Comparison of ENCODE assay signal across 20 cellular contexts in the genomic region with DNA sequence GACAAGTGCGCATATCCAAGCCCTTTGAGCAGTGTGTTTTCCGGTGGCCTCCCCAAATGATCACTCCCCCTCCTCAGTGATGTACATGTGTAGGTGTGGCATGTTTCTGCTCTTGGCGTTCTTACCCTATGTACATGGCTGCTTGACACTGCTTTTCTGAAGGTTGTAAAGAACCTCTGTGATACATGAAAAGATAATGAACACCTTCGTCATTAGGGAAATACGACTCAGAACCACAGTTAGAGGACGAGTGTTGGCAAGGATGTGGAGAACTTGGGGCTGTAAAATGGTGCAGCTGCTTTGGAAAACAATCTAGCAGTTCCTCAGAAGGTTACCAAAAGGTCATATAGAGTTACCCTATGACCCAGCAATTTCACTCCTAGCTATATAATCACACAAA. TPM values are rescaled to one million over a fixed set of nuclear protein-coding genes. Genes with fewer than 3 reads are reported as not detected.
DNase-seq lines count a peak whose midpoint lies in the region; ATAC-seq and TF ChIP-seq lines count a peak whose summit lies in the region.
"Had no signal": no experiment of that assay in that cellular context is flagged by ENCODE, and none has a peak within 500 bp of the region (broad histone marks: within the 10 kb centered on the region; RNA-seq: fewer than 3 reads in every experiment).

No MANE protein-coding gene starts in this region.

- DNase-seq in activated T-cell treated with anti-CD3 and anti-CD28 coated beads, Interleukin-2, amount 50 U/mL, for 24 hours = no peak
- no peak for DNase-seq in activated T-cell treated with anti-CD3 and anti-CD28 coated beads, Interleukin-2, amount 50 U/mL, for 72 hours
- DNase-seq in Panc1 (ENCODE audit: low read depth, low spot score) (no peak), fibroblast of the aortic adventitia (ENCODE audit: low read depth) (peak; percentile 41), osteocyte (ENCODE audit: extremely low spot score, unreplicated experiment) (no peak), NCI-H526 (lab: John Stamatoyannopoulos, UW) (no peak)
- DNase-seq: COR-L47, DMS 273 treated with DMSO at 0.1 percent for 48 hours, DND-41, HCEC 1CT, NCI-H1105 treated with DMSO at 0.1 percent for 48 hours, NCI-H187, NCI-H2107, NCI-H510A treated with DMSO at 0.1 percent for 48 hours, NCI-H82, RPMI8226, SHP77 treated with DMSO at 0.1 percent for 48 hours had no signal

- peaks cover 96% of the 10 kb centered on the region for H3K36me3 Mint-ChIP-seq in activated T-cell treated with anti-CD3 and anti-CD28 coated beads, Interleukin-2, amount 50 U/mL, for 24 hours (ENCODE audit: low read depth)
- H3K36me3 Mint-ChIP-seq in activated T-cell treated with anti-CD3 and anti-CD28 coated beads, Interleukin-2, amount 50 U/mL, for 72 hours (ENCODE audit: insufficient read depth in 2 of 2) = peaks cover 10 to 28% of the 10 kb centered on the region in 2 donors
- peaks cover 55% of the 10 kb centered on the region for H3K36me3 Mint-ChIP-seq in osteocyte (ENCODE audit: unreplicated experiment)

- H3K9me3 ChIP-seq in Panc1 (ENCODE audit: control insufficient read depth, insufficient read depth, low read depth, low read length) = no peaks in the 10 kb centered on the region

- no peaks in the 10 kb centered on the region for H3K27me3 ChIP-seq in Panc1 (ENCODE audit: control insufficient read depth, insufficient read depth, low read length)

- POLR2A ChIA-PET in Panc1 (lab: Charles Lee) = no interaction called here

- no peaks in the 10 kb centered on the region for H3K4me1 Mint-ChIP-seq in activated T-cell treated with anti-CD3 and anti-CD28 coated beads, Interleukin-2, amount 50 U/mL, for 24 hours (ENCODE audit: low read depth)
- H3K4me1 Mint-ChIP-seq in activated T-cell treated with anti-CD3 and anti-CD28 coated beads, Interleukin-2, amount 50 U/mL, for 72 hours (ENCODE audit: low read depth) = no peaks in the 10 kb centered on the region
- no peaks in the 10 kb centered on the region for H3K4me1 Mint-ChIP-seq in osteocyte (ENCODE audit: unreplicated experiment)
- H3K4me1 Mint-ChIP-seq: B cell had no signal

- in situ Hi-C loops in Panc1 (cut with HindIII; ENCODE audit: low pct_unique_long_range_greater_than_20kb, low sequenced_read_pairs) = no loop called here

- TF ChIP-seq CTCF in Panc1 (IDR thresholded peaks at IDR 0.05) (no peak), fibroblast of the aortic adventitia (IDR thresholded peaks at IDR 0.05; ENCODE audit: insufficient read depth, low read length) (no peak), osteocyte (IDR thresholded peaks at IDR 0.05) (no peak)

- peaks cover 17% of the 10 kb centered on the region for H3K36me3 ChIP-seq in Panc1 (ENCODE audit: control insufficient read depth, insufficient read depth, low read length)

- no peaks in the 10 kb centered on the region for H3K9me3 Mint-ChIP-seq in activated T-cell treated with anti-CD3 and anti-CD28 coated beads, Interleukin-2, amount 50 U/mL, for 24 hours
- no peaks in the 10 kb centered on the region for H3K9me3 Mint-ChIP-seq in activated T-cell treated with anti-CD3 and anti-CD28 coated beads, Interleukin-2, amount 50 U/mL, for 72 hours
- no peaks in the 10 kb centered on the region for H3K9me3 Mint-ChIP-seq in osteocyte (ENCODE audit: unreplicated experiment)

- H3K4me3 ChIP-seq in Panc1 (ENCODE audit: low read depth in 2 of 2, low read length in 2 of 2) = no peak overlapping the region
- H3K4me3 ChIP-seq in fibroblast of the aortic adventitia (ENCODE audit: low read depth, low read length) = no peak overlapping the region
- H3K4me3 ChIP-seq: K562 had no signal

- TSS peak; percentile 21 for BruUV-seq in Panc1 (replicated peaks; lab: Mats Ljungman, UMichigan)

- no peak overlapping the region for H3K4me3 Mint-ChIP-seq in activated T-cell treated with anti-CD3 and anti-CD28 coated beads, Interleukin-2, amount 50 U/mL, for 24 hours
- no peak overlapping the region for H3K4me3 Mint-ChIP-seq in activated T-cell treated with anti-CD3 and anti-CD28 coated beads, Interleukin-2, amount 50 U/mL, for 72 hours
- no peak overlapping the region for H3K4me3 Mint-ChIP-seq in osteocyte (ENCODE audit: unreplicated experiment)
- H3K4me3 Mint-ChIP-seq: B cell had no signal

- peak overlapping the region; percentile 82 for H3K27ac Mint-ChIP-seq in activated T-cell treated with anti-CD3 and anti-CD28 coated beads, Interleukin-2, amount 50 U/mL, for 24 hours
- H3K27ac Mint-ChIP-seq in activated T-cell treated with anti-CD3 and anti-CD28 coated beads, Interleukin-2, amount 50 U/mL, for 72 hours = no peak overlapping the region
- peak overlapping the region; percentile 58 for H3K27ac Mint-ChIP-seq in osteocyte (ENCODE audit: unreplicated experiment)
- H3K27ac Mint-ChIP-seq: B cell had no signal

- no peak overlapping the region for H3K27ac ChIP-seq in Panc1 (ENCODE audit: low read length)

- no peaks in the 10 kb centered on the region for H3K4me1 ChIP-seq in Panc1 (ENCODE audit: control insufficient read depth, insufficient read depth, low read length)

- H3K27me3 Mint-ChIP-seq in activated T-cell treated with anti-CD3 and anti-CD28 coated beads, Interleukin-2, amount 50 U/mL, for 24 hours = no peaks in the 10 kb centered on the region
- H3K27me3 Mint-ChIP-seq in activated T-cell treated with anti-CD3 and anti-CD28 coated beads, Interleukin-2, amount 50 U/mL, for 72 hours (ENCODE audit: low read depth) = no peaks in the 10 kb centered on the region
- H3K27me3 Mint-ChIP-seq in osteocyte (ENCODE audit: unreplicated experiment) = no peaks in the 10 kb centered on the region
- H3K27me3 Mint-ChIP-seq: B cell had no signal

- intact Hi-C loops in Panc1 (cut with micrococcal nuclease; ENCODE audit: unreplicated experiment) = no loop called here

- ATAC-seq in activated T-cell treated with anti-CD3 and anti-CD28 coated beads, Interleukin-2, amount 50 U/mL, for 72 hours (replicated peaks in 1 of 2) = no peak
- ATAC-seq in Panc1 = no peak
- ATAC-seq in HG03460 (IDR thresholded peaks at IDR 0.05; ENCODE audit: unreplicated experiment) = no peak
- ATAC-seq: K562 had no signal

- CTCF ChIA-PET in Panc1 (lab: Charles Lee) = no interaction called here

RNA-seq across cellular contexts. Expression of gene CEP95, which starts 28.6 kb away (rescaled TPM):
- 10 to 100 TPM; 70.9 to 80.3 TPM for total RNA-seq in activated T-cell treated with anti-CD3 and anti-CD28 coated beads, Interleukin-2, amount 50 U/mL, for 72 hours
- total RNA-seq in Panc1 (2021; ENCODE audit: unreplicated experiment) (23.2 TPM), fibroblast of the aortic adventitia (ENCODE audit: low replicate concordance) (32.8 and 51.7 TPM in 2 replicates), osteocyte (47.8 and 53.5 TPM in 2 replicates)
- 10.7 TPM for polyA plus RNA-seq in Panc1 (2012; ENCODE audit: insufficient read length)

RNA-seq across cellular contexts. Expression of gene DDX5, which starts 29.3 kb away (rescaled TPM):
- total RNA-seq in activated T-cell treated with anti-CD3 and anti-CD28 coated beads, Interleukin-2, amount 50 U/mL, for 72 hours = 1,000 to 10,000 TPM; 1,029 to 1,188 TPM
- total RNA-seq in Panc1 (2021; ENCODE audit: unreplicated experiment) = 411 TPM
- 236 TPM for polyA plus RNA-seq in Panc1 (2012; ENCODE audit: insufficient read length)
- 302 and 859 TPM in 2 replicates for total RNA-seq in fibroblast of the aortic adventitia (ENCODE audit: low replicate concordance)
- total RNA-seq in osteocyte = 689 and 816 TPM in 2 replicates

RNA-seq across cellular contexts. Expression of gene POLG2, which starts 38.5 kb away (rescaled TPM):
- total RNA-seq in activated T-cell treated with anti-CD3 and anti-CD28 coated beads, Interleukin-2, amount 50 U/mL, for 72 hours = 10 to 100 TPM; 40.7 to 47.2 TPM
- total RNA-seq in Panc1 (2021; ENCODE audit: unreplicated experiment) = 19.6 TPM
- 7.7 TPM for polyA plus RNA-seq in Panc1 (2012; ENCODE audit: insufficient read length)
- 8.2 and 34.9 TPM in 2 replicates for total RNA-seq in fibroblast of the aortic adventitia (ENCODE audit: low replicate concordance)
- total RNA-seq in osteocyte = 16.0 and 18.3 TPM in 2 replicates
